Comparison of ENCODE assay signal across 2 cellular contexts in genomic region chr1:19889656-19890055, GRCh38.
TF ChIP-seq lines count a peak whose summit lies in the region.

No MANE protein-coding gene starts in this region.

TF ChIP-seq in HEK293, 187 proteins besides CTCF, POLR2A, EP300 and RAD21:
- TF ChIP-seq SETDB1 (IDR thresholded peaks at IDR 0.05; ENCODE audit: insufficient read length, low read length): no peak
- TF ChIP-seq ZNF664 (tag by site-specific recombination; IDR thresholded peaks at IDR 0.05): peak; percentile 39; the same call in 1 of the 2 replicates
TF ChIP-seq in HEK293: peak in this region for 1.

TF ChIP-seq in endothelial cell of umbilical vein, 7 proteins besides CTCF, POLR2A, EP300 and RAD21:
- TF ChIP-seq POLR2AphosphoS5 (IDR thresholded peaks at IDR 0.05; ENCODE audit: insufficient read depth, low read depth, low read length) (no peak), EZH2 (IDR thresholded peaks at IDR 0.05; ENCODE audit: borderline replicate concordance, low read depth, low read length, severe bottlenecking) (no peak), MYC (IDR thresholded peaks at IDR 0.05; ENCODE audit: low read depth, low read length) (no peak), FOS (IDR thresholded peaks at IDR 0.05; ENCODE audit: borderline replicate concordance, insufficient read depth, low read length) (no peak), GATA2 (IDR thresholded peaks at IDR 0.05; ENCODE audit: insufficient read depth, insufficient read length, low read depth, low read length) (no peak), JUN (IDR thresholded peaks at IDR 0.05; ENCODE audit: borderline replicate concordance, insufficient read depth, insufficient read length, low read depth) (no peak)
- TF ChIP-seq, protein P1, sequence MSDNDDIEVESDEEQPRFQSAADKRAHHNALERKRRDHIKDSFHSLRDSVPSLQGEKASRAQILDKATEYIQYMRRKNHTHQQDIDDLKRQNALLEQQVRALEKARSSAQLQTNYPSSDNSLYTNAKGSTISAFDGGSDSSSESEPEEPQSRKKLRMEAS (IDR thresholded peaks at IDR 0.05; ENCODE audit: insufficient read depth, insufficient read length): no peak
